13 cellular contexts compared by ENCODE assay signal in the genomic region with DNA sequence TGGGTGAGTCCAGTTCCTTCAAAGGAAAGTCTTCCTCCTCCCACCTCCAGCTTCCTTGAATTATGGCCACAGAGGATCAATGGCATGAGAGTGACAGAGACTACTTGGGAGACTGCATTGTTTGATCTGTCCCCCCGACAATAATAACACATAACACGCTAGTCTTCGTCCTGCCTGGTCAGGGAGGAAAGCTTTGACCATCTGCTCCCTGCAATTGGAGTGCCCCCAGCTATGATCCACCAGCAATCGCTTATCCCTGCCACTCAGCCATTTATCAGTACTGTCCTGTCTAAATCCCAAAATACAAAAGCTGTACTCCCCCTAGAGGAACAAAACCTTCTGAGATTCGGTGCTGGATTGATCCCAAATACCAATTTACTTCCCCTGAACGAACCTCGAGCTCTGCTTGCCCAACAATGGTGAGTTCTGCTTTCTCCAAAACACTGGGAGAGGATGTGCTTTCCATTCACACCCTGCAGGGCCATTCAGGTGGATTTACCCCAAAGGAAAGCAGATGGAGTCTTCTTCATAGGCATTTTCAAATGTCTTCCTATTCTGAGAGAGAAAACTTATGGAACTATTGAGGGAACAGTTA.
"Had no signal": no experiment of that assay in that cellular context is flagged by ENCODE, and none has a peak within 500 bp of the region (broad histone marks: within the 10 kb centered on the region; RNA-seq: fewer than 3 reads in every experiment).

No MANE protein-coding gene starts in this region.

- DNase-seq: activated CD4-positive, alpha-beta T cell treated with anti-CD3 and anti-CD28 coated beads, Interleukin-2, amount 10 ng/mL, durations not matched to agents 7 days and 5 days; activated CD4-positive, CD25-positive, alpha-beta regulatory T cell; activated naive CD4-positive, alpha-beta T cell; brain microvascular endothelial cell; left lung; mammary epithelial cell; natural killer cell; T-helper 2 cell had no signal

- ATAC-seq: left lung; natural killer cell; stimulated activated effector memory CD8-positive, alpha-beta T cell treated with anti-CD3 and anti-CD28 coated beads, Interleukin-12 subunit alpha, Interleukin-12 subunit beta, amount 100 ng/mL, for 72 hours had no signal

- H3K4me3 Mint-ChIP-seq: activated CD4-positive, alpha-beta T cell treated with anti-CD3 and anti-CD28 coated beads, Interleukin-2, amount 10 ng/mL, durations not matched to agents 7 days and 5 days; activated T-helper 1 cell treated with anti-CD3 and anti-CD28 coated beads, Interleukin-12 subunit alpha, Interleukin-12 subunit beta, Interleukin-2, Interleukin-4 antibody, amounts not matched to agents 30 ng/mL and 10 ng/mL and 1 ng/mL, durations not matched to agents 14 hours and 24 hours and 36 hours; natural killer cell; stimulated activated effector memory CD8-positive, alpha-beta T cell treated with anti-CD3 and anti-CD28 coated beads, Interleukin-12 subunit alpha, Interleukin-12 subunit beta, amount 100 ng/mL, for 72 hours had no signal

- H3K36me3 Mint-ChIP-seq: natural killer cell; stimulated activated effector memory CD8-positive, alpha-beta T cell treated with anti-CD3 and anti-CD28 coated beads, Interleukin-12 subunit alpha, Interleukin-12 subunit beta, amount 100 ng/mL, for 72 hours had no signal

- H3K27me3 ChIP-seq: brain microvascular endothelial cell, left lung had no signal

- H3K4me3 ChIP-seq: left lung, thoracic aorta had no signal

- H3K27ac Mint-ChIP-seq: activated CD4-positive, alpha-beta T cell treated with anti-CD3 and anti-CD28 coated beads, Interleukin-2, amount 10 ng/mL, durations not matched to agents 7 days and 5 days; activated T-helper 1 cell treated with anti-CD3 and anti-CD28 coated beads, Interleukin-12 subunit alpha, Interleukin-12 subunit beta, Interleukin-2, Interleukin-4 antibody, amounts not matched to agents 30 ng/mL and 10 ng/mL and 1 ng/mL, durations not matched to agents 14 hours and 24 hours and 36 hours; natural killer cell; stimulated activated effector memory CD8-positive, alpha-beta T cell treated with anti-CD3 and anti-CD28 coated beads, Interleukin-12 subunit alpha, Interleukin-12 subunit beta, amount 100 ng/mL, for 72 hours had no signal

- H3K27ac ChIP-seq: brain microvascular endothelial cell, left lung, thoracic aorta had no signal

- H3K27me3 Mint-ChIP-seq: activated CD4-positive, alpha-beta T cell treated with anti-CD3 and anti-CD28 coated beads, Interleukin-2, amount 10 ng/mL, durations not matched to agents 7 days and 5 days had no signal

- H3K9me3 Mint-ChIP-seq: activated CD4-positive, alpha-beta T cell treated with anti-CD3 and anti-CD28 coated beads, Interleukin-2, amount 10 ng/mL, durations not matched to agents 7 days and 5 days; activated T-helper 1 cell treated with anti-CD3 and anti-CD28 coated beads, Interleukin-12 subunit alpha, Interleukin-12 subunit beta, Interleukin-2, Interleukin-4 antibody, amounts not matched to agents 30 ng/mL and 10 ng/mL and 1 ng/mL, durations not matched to agents 14 hours and 24 hours and 36 hours; natural killer cell; stimulated activated effector memory CD8-positive, alpha-beta T cell treated with anti-CD3 and anti-CD28 coated beads, Interleukin-12 subunit alpha, Interleukin-12 subunit beta, amount 100 ng/mL, for 72 hours had no signal

- FAIRE-seq: islet of Langerhans, TTC549 had no signal

- H3K4me1 Mint-ChIP-seq: activated CD4-positive, alpha-beta T cell treated with anti-CD3 and anti-CD28 coated beads, Interleukin-2, amount 10 ng/mL, durations not matched to agents 7 days and 5 days; natural killer cell; stimulated activated effector memory CD8-positive, alpha-beta T cell treated with anti-CD3 and anti-CD28 coated beads, Interleukin-12 subunit alpha, Interleukin-12 subunit beta, amount 100 ng/mL, for 72 hours had no signal

- H3K36me3 ChIP-seq: brain microvascular endothelial cell, left lung, thoracic aorta had no signal

- H3K9me3 ChIP-seq: left lung, thoracic aorta had no signal
